Comparison of ENCODE assay signal across 16 cellular contexts in the genomic region with DNA sequence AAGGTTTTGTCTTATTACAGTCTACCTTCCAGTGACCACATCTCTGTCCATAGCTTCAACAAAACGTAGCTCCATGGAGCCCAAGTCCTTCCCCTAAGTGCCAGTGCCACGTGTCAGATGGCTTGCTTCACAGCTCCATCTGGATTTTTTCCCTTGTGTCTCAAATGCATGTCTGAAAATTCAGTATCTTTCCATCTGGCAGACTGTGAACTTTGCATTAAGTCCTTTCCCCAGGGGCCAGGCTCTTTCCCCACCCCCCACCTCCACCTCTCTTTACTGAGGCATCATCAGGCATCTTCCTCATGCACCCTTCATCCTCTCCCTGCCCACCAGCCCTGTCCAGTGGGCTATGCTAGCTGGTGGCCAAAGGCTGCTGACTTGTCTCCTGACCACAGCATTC. TPM values are rescaled to one million over a fixed set of nuclear protein-coding genes. Genes with fewer than 3 reads are reported as not detected.
DNase-seq lines count a peak whose midpoint lies in the region; ATAC-seq and TF ChIP-seq lines count a peak whose summit lies in the region.
"Had no signal": no experiment of that assay in that cellular context is flagged by ENCODE, and none has a peak within 500 bp of the region (broad histone marks: within the 10 kb centered on the region; RNA-seq: fewer than 3 reads in every experiment).

No MANE protein-coding gene starts in this region.

- peaks cover 64% of the 10 kb centered on the region for H3K36me3 ChIP-seq in BE2C

- peaks cover 32% of the 10 kb centered on the region for H3K9me3 Mint-ChIP-seq in glutamatergic neuron (ENCODE audit: unreplicated experiment)
- H3K9me3 Mint-ChIP-seq: CD14-positive monocyte had no signal

- no peak for TF ChIP-seq POLR2A in GM18505 (IDR thresholded peaks at IDR 0.05; ENCODE audit: borderline replicate concordance, extremely low read depth, insufficient read depth, insufficient read length)

- DNase-seq in BE2C (peak; percentile 64), DMS 273 (lab: John Stamatoyannopoulos, UW; ENCODE audit: unreplicated experiment) (peak; percentile 87), SK-N-DZ (ENCODE audit: low spot score) (peak; percentile 84), glutamatergic neuron (no peak)
- DNase-seq in stimulated activated CD4-positive, alpha-beta T cell treated with anti-CD3 and anti-CD28 coated beads, Interleukin-2, amount 100 ng/mL, for 24 hours = no peak
- DNase-seq: GDM1, KBM-7, NCI-H1105 treated with DMSO at 0.1 percent for 48 hours, NCI-H187 treated with DMSO at 0.1 percent for 48 hours, Right ventricle myocardium superior, T-helper 1 cell had no signal

- peak overlapping the region; percentile 78 for H3K4me3 Mint-ChIP-seq in glutamatergic neuron (ENCODE audit: unreplicated experiment)
- H3K4me3 Mint-ChIP-seq: CD14-positive monocyte had no signal

- ATAC-seq in GM21619 (IDR thresholded peaks at IDR 0.05; ENCODE audit: unreplicated experiment) (no peak), GM18505 (IDR thresholded peaks at IDR 0.05; ENCODE audit: unreplicated experiment) (no peak), GM19463 (IDR thresholded peaks at IDR 0.05; ENCODE audit: unreplicated experiment) (no peak)
- ATAC-seq: HepG2 had no signal

- no peak overlapping the region for H3K4me3 ChIP-seq in BE2C (ENCODE audit: low read depth, low read length)

- H3K4me1 ChIP-seq in BE2C = peaks cover 39% of the 10 kb centered on the region

- H3K27me3 Mint-ChIP-seq in glutamatergic neuron (ENCODE audit: unreplicated experiment) = peaks cover 25% of the 10 kb centered on the region

- H3K27ac Mint-ChIP-seq in glutamatergic neuron (ENCODE audit: unreplicated experiment) = peak overlapping the region; percentile 96

- H3K27me3 ChIP-seq in BE2C = no peaks in the 10 kb centered on the region

- no peaks in the 10 kb centered on the region for H3K9me3 ChIP-seq in BE2C

- H3K36me3 Mint-ChIP-seq in glutamatergic neuron (ENCODE audit: unreplicated experiment) = peaks cover 4% of the 10 kb centered on the region

- H3K4me1 Mint-ChIP-seq in glutamatergic neuron (ENCODE audit: low read depth, unreplicated experiment) = peaks cover 71% of the 10 kb centered on the region
- H3K4me1 Mint-ChIP-seq: CD14-positive monocyte had no signal

- TF ChIP-seq CTCF in BE2C (IDR thresholded peaks at IDR 0.05; ENCODE audit: low read depth, low read length) (no peak), glutamatergic neuron (IDR thresholded peaks at IDR 0.05; ENCODE audit: partially characterized antibody, unreplicated experiment) (no peak)

RNA-seq across cellular contexts. Expression of gene PDIA5, which starts 53.7 kb away (rescaled TPM):
- polyA plus RNA-seq in BE2C (2012; ENCODE audit: insufficient read depth, insufficient read length, low read depth) = 48.9 TPM
- polyA plus RNA-seq in SK-N-DZ (2014; cell fraction: cytosol; rRNA removed) = 13.4 and 14.5 TPM in 2 replicates
- polyA plus RNA-seq in SK-N-DZ (2014; cell fraction: nucleus; rRNA removed) = 19.1 and 34.2 TPM in 2 replicates
- 49.4 TPM for total RNA-seq in glutamatergic neuron (ENCODE audit: unreplicated experiment)

Comparison
In these comparisons a context has a peak if more than half of its experiments do, and no peak if none do; other contexts are left out.
1. DNase-seq: peak in BE2C (single experiment), DMS 273 (single experiment) and SK-N-DZ (single experiment); none in glutamatergic neuron (single experiment) and stimulated activated CD4-positive, alpha-beta T cell treated with anti-CD3 and anti-CD28 coated beads, Interleukin-2, amount 100 ng/mL, for 24 hours (0 of 2).